In genomic region chr7:1052031-1052818, GRCh38 we compare ENCODE assay signal across 13 cellular contexts. TPM values are rescaled to one million over a fixed set of nuclear protein-coding genes. Genes with fewer than 3 reads are reported as not detected.
DNase-seq lines count a peak whose midpoint lies in the region; ATAC-seq and TF ChIP-seq lines count a peak whose summit lies in the region.
"Had no signal": no experiment of that assay in that cellular context is flagged by ENCODE, and none has a peak within 500 bp of the region (broad histone marks: within the 10 kb centered on the region; RNA-seq: fewer than 3 reads in every experiment).

No MANE protein-coding gene starts in this region.

- CTCF ChIA-PET in Caco-2 (lab: Charles Lee) = no interaction called here

- H3K4me1 Mint-ChIP-seq in stimulated activated memory B cell treated with anti-CD40 and anti-IgM and Interleukin-4, amounts not matched to agents 10 μg/mL and 1 μg/mL and 100 μg/mL, for 72 hours = peaks cover 51% of the 10 kb centered on the region
- no peaks in the 10 kb centered on the region for H3K4me1 Mint-ChIP-seq in Caco-2 (ENCODE audit: low read depth, unreplicated experiment)

- H3K36me3 ChIP-seq in left lung (peaks cover 0 to 3% of the 10 kb centered on the region in 2 donors), Caco-2 (ENCODE audit: control insufficient read depth, insufficient read depth, low read length) (no peaks in the 10 kb centered on the region; the same call in 1 of the 2 replicates)
- H3K36me3 ChIP-seq: MG63 had no signal

- H3K4me3 ChIP-seq in left lung (no peak overlapping the region), Caco-2 (ENCODE audit: low read depth, low read length) (no peak overlapping the region)
- H3K4me3 ChIP-seq: MG63 had no signal

- POLR2A ChIA-PET in Caco-2 (lab: Charles Lee) = no interaction called here

- H3K4me1 ChIP-seq in left lung = peaks cover 14 to 81% of the 10 kb centered on the region in 2 donors
- H3K4me1 ChIP-seq in Caco-2 = no peaks in the 10 kb centered on the region

- DNase-seq in DMS79 (lab: John Stamatoyannopoulos, UW) (peak; percentile 63), caudate nucleus (lab: John Stamatoyannopoulos, UW) (peak in 9 of 61 donors; percentile 21 to 67 (median 32)), left lung (peak in 1 of 2 donors; percentile 71), AG08396 (ENCODE audit: low spot score) (no peak), H4 (ENCODE audit: low spot score) (no peak), Caco-2 (no peak)
- DNase-seq: activated CD8-positive, alpha-beta memory T cell treated with anti-CD3 and anti-CD28 coated beads, Interleukin-2, amount 10 ng/mL, durations not matched to agents 7 days and 5 days; MG63; NCI-H2171 treated with DMSO at 0.1 percent for 48 hours; occipital lobe; stimulated activated CD4-positive, alpha-beta T cell treated with anti-CD3 and anti-CD28 coated beads, Interleukin-4, amount 100 ng/mL, for 1 hour had no signal

- no TSS peak for BruUV-seq in Caco-2 (replicated peaks; lab: Mats Ljungman, UMichigan)

- peaks cover 5% of the 10 kb centered on the region for H3K36me3 Mint-ChIP-seq in stimulated activated memory B cell treated with anti-CD40 and anti-IgM and Interleukin-4, amounts not matched to agents 10 μg/mL and 1 μg/mL and 100 μg/mL, for 72 hours
- peaks cover 6% of the 10 kb centered on the region for H3K36me3 Mint-ChIP-seq in Caco-2 (ENCODE audit: insufficient read depth, unreplicated experiment)
- H3K36me3 Mint-ChIP-seq: activated CD8-positive, alpha-beta memory T cell treated with anti-CD3 and anti-CD28 coated beads, Interleukin-2, amount 10 ng/mL, durations not matched to agents 7 days and 5 days had no signal

- no peaks in the 10 kb centered on the region for H3K9me3 Mint-ChIP-seq in stimulated activated memory B cell treated with anti-CD40 and anti-IgM and Interleukin-4, amounts not matched to agents 10 μg/mL and 1 μg/mL and 100 μg/mL, for 72 hours
- no peaks in the 10 kb centered on the region for H3K9me3 Mint-ChIP-seq in Caco-2 (ENCODE audit: unreplicated experiment)

- H3K27ac Mint-ChIP-seq in stimulated activated memory B cell treated with anti-CD40 and anti-IgM and Interleukin-4, amounts not matched to agents 10 μg/mL and 1 μg/mL and 100 μg/mL, for 72 hours = peak overlapping the region; percentile 36
- no peak overlapping the region for H3K27ac Mint-ChIP-seq in Caco-2 (ENCODE audit: unreplicated experiment)
- H3K27ac Mint-ChIP-seq: activated CD8-positive, alpha-beta memory T cell treated with anti-CD3 and anti-CD28 coated beads, Interleukin-2, amount 10 ng/mL, durations not matched to agents 7 days and 5 days had no signal

- intact Hi-C loops in left lung (cut with DNase I) = no loop called here
- intact Hi-C loops in Caco-2 (cut with micrococcal nuclease; ENCODE audit: unreplicated experiment) = no loop called here

- peaks cover 44% of the 10 kb centered on the region for H3K27me3 Mint-ChIP-seq in stimulated activated memory B cell treated with anti-CD40 and anti-IgM and Interleukin-4, amounts not matched to agents 10 μg/mL and 1 μg/mL and 100 μg/mL, for 72 hours
- H3K27me3 Mint-ChIP-seq in Caco-2 (ENCODE audit: insufficient read depth, unreplicated experiment) = no peaks in the 10 kb centered on the region
- H3K27me3 Mint-ChIP-seq: activated CD8-positive, alpha-beta memory T cell treated with anti-CD3 and anti-CD28 coated beads, Interleukin-2, amount 10 ng/mL, durations not matched to agents 7 days and 5 days had no signal

- H3K27ac ChIP-seq in caudate nucleus (ENCODE audit: low read depth, low read length) (peak overlapping the region; percentile 55), left lung (peak overlapping the region; percentile 76 to 78)

- no peaks in the 10 kb centered on the region for H3K9me3 ChIP-seq in left lung
- H3K9me3 ChIP-seq in Caco-2 = no peaks in the 10 kb centered on the region
- H3K9me3 ChIP-seq: MG63 had no signal

- H3K4me3 Mint-ChIP-seq in stimulated activated memory B cell treated with anti-CD40 and anti-IgM and Interleukin-4, amounts not matched to agents 10 μg/mL and 1 μg/mL and 100 μg/mL, for 72 hours = no peak overlapping the region
- no peak overlapping the region for H3K4me3 Mint-ChIP-seq in Caco-2 (ENCODE audit: unreplicated experiment)
- H3K4me3 Mint-ChIP-seq: activated CD8-positive, alpha-beta memory T cell treated with anti-CD3 and anti-CD28 coated beads, Interleukin-2, amount 10 ng/mL, durations not matched to agents 7 days and 5 days had no signal

- no peak for TF ChIP-seq CTCF in left lung (IDR thresholded peaks at IDR 0.05)
- TF ChIP-seq CTCF in Caco-2 (IDR thresholded peaks at IDR 0.05; ENCODE audit: insufficient read depth in 1 of 2, low read depth in 1 of 2, low read length in 1 of 2, severe bottlenecking in 1 of 2, unreplicated experiment in 1 of 2) = no peak

- no peak for ATAC-seq in left lung
- ATAC-seq in stimulated activated memory B cell treated with anti-CD40 and anti-IgM and Interleukin-4, amounts not matched to agents 10 μg/mL and 1 μg/mL and 100 μg/mL, for 72 hours = no peak
- no peak for ATAC-seq in GM21529 (IDR thresholded peaks at IDR 0.05; ENCODE audit: unreplicated experiment)
- ATAC-seq: activated CD8-positive, alpha-beta memory T cell treated with anti-CD3 and anti-CD28 coated beads, Interleukin-2, amount 10 ng/mL, durations not matched to agents 7 days and 5 days had no signal

- H3K27me3 ChIP-seq in left lung = peaks cover 0 to 25% of the 10 kb centered on the region in 2 donors
- no peaks in the 10 kb centered on the region for H3K27me3 ChIP-seq in Caco-2 (replicated peaks; ENCODE audit: control insufficient read depth, insufficient read depth, low read length)
- H3K27me3 ChIP-seq: MG63 had no signal

RNA-seq across cellular contexts. Expression of gene GPR146, which starts 7.9 kb away (rescaled TPM):
- total RNA-seq in left lung (10 to 100 TPM; 16.7 to 18.9 TPM), Caco-2 (2022) (1.8 and 3.0 TPM in 2 replicates)
- total RNA-seq in H4 (2014; rRNA removed; shearing (Covaris generic)) = 3.4 and 5.7 TPM in 2 replicates

RNA-seq across cellular contexts. Expression of gene GPER1, which starts 35.7 kb away (rescaled TPM):
- total RNA-seq in left lung (10 to 100 TPM in 1 of 2 donors, 1 to 10 TPM in 1; 8.1 to 11.6 TPM), Caco-2 (2022) (0.25 TPM in 1 of 2 replicates, not detected in the other)
- total RNA-seq in H4 (2014; rRNA removed; shearing (Covaris generic)) = 0.97 and 1.5 TPM in 2 replicates
- total RNA-seq: activated CD8-positive, alpha-beta memory T cell treated with anti-CD3 and anti-CD28 coated beads, Interleukin-2, amount 10 ng/mL, durations not matched to agents 7 days and 5 days had no signal
